Comparison of ENCODE assay signal across 1 cellular context in the genomic region with DNA sequence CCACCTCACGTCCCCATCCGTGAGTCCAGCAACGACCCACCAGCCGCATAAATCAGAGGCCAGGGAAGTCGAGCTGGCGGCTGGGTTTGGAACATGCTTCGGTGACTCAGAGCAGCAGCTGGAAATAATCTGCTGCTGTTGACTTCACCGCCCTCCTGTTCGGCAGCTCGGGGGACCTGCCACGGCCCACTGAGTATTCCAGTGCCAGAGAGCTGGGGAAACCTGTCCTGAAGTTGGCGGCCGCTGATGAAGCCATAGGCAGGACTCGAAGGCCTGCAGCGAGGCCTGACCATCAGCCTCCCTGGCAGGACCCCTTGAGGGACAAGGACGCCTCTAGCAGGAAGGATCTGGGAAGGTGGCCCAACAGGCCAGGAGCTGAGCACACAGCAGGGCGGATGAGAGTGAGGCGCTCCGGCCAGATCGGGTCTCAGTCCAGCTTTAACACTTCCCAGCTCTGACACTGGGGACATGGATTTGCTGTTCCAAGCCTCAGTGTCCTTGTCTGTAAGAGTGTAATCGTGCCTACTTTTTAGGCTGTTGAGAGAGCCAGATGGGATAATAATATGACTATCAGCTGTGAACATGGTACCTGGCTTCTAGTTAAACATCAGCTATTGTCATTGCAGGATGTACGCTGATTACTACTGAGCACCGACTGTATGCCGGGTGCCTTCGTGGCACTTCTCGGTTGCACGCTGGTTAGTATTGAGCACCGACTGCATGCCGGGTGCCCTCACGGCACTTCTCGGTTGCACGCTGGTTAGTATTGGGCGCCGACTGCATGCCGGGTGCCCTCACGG.
TF ChIP-seq lines count a peak whose summit lies in the region.

No MANE protein-coding gene starts in this region.

TF ChIP-seq in SK-N-SH, 30 proteins besides CTCF, POLR2A, EP300 and RAD21 (continued from another document):
- TF ChIP-seq PBX3 (IDR thresholded peaks at IDR 0.05) = peak; percentile 91
- no peak for TF ChIP-seq ELF1 (IDR thresholded peaks at IDR 0.05)
- TF ChIP-seq MXI1 (IDR thresholded peaks at IDR 0.05; ENCODE audit: low read depth, low read length) = peak; percentile 67; the same call in 1 of the 2 replicates
- no peak for TF ChIP-seq TEAD4 (IDR thresholded peaks at IDR 0.05; ENCODE audit: borderline replicate concordance, insufficient read depth)
